ENCODE assay signal across 8 cellular contexts in the genomic region with DNA sequence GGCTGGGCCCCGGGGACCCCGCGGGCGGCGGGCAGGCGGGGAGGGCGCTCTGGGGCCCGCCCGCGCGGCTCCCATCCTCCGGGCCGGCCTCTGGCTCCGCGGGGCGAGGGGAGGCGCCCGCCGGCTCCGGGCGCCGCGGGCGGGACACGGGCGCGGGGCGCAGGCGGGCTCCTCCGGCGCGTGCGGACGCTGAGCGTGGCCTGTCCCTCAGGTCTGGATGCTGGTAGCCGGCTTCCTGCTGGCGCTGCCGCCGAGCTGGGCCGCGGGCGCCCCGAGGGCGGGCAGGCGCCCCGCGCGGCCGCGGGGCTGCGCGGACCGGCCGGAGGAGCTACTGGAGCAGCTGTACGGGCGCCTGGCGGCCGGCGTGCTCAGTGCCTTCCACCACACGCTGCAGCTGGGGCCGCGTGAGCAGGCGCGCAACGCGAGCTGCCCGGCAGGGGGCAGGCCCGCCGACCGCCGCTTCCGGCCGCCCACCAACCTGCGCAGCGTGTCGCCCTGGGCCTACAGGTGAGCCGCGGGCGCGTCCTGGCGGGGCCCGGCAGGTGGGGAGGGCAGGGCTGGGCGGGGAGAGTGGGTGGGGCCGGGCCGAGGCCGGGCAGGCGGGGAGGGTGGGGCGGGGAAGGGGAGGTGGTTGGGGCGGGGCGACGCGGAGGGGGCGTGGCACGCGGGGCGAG. TPM values are rescaled to one million over a fixed set of nuclear protein-coding genes. Genes with fewer than 3 reads are reported as not detected.
DNase-seq lines count a peak whose midpoint lies in the region; ATAC-seq, FAIRE-seq and TF ChIP-seq lines count a peak whose summit lies in the region.

No MANE protein-coding gene starts in this region.

- no peaks in the 10 kb centered on the region for H3K27me3 ChIP-seq in tibial artery

- H3K27ac ChIP-seq in tibial artery: peak overlapping the region; percentile 36 to 49

- no peaks in the 10 kb centered on the region for H3K27me3 Mint-ChIP-seq in osteocyte (ENCODE audit: unreplicated experiment)

- no peaks in the 10 kb centered on the region for H3K36me3 ChIP-seq in tibial artery

- H3K4me3 Mint-ChIP-seq in osteocyte (ENCODE audit: unreplicated experiment): no peak overlapping the region

- DNase-seq in Daoy (ENCODE audit: low read depth) (peak; percentile 78), HT-29 (ENCODE audit: low spot score) (peak; percentile 98), RPMI8226 (peak; percentile 88), frontal cortex (ENCODE audit: low spot score in 2 of 2) (peak; percentile 87 to 91), osteocyte (ENCODE audit: extremely low spot score, unreplicated experiment) (peak; percentile 91), tibial artery (peak; percentile 62 to 81)
- DNase-seq in activated T-helper 9 cell treated with anti-CD3 and anti-CD28 coated beads, Interleukin-2, amount 50 U/mL, for 16 hours (ENCODE audit: low read depth): peak; percentile 66

- H3K4me1 ChIP-seq in tibial artery: peaks cover 0 to 25% (median 7%) of the 10 kb centered on the region in 4 donors

- peaks cover 2% of the 10 kb centered on the region for H3K36me3 Mint-ChIP-seq in osteocyte (ENCODE audit: unreplicated experiment)

- peaks cover 31% of the 10 kb centered on the region for H3K4me1 Mint-ChIP-seq in osteocyte (ENCODE audit: unreplicated experiment)

- H3K4me3 ChIP-seq in tibial artery: peak overlapping the region; percentile 65 to 85

- peak; percentile 76 for ATAC-seq in GM21367 (IDR thresholded peaks at IDR 0.05; ENCODE audit: unreplicated experiment)

- intact Hi-C loops in tibial artery (cut with DNase I; ENCODE audit: low total_unique reads): loop anchor here (5.0 to 10.0 kb wide), 2 partner anchors 123 to 221 kb away; no protein-coding TSS in a partner anchor

- FAIRE-seq in frontal cortex (lab: Jason Lieb, UNC): no peak

- peaks cover 3% of the 10 kb centered on the region for H3K9me3 Mint-ChIP-seq in osteocyte (ENCODE audit: unreplicated experiment)

- H3K9me3 ChIP-seq in tibial artery: no peaks in the 10 kb centered on the region

- peak; percentile 62 for TF ChIP-seq CTCF in osteocyte (IDR thresholded peaks at IDR 0.05)
- peak; percentile 55 to 77 for TF ChIP-seq CTCF in tibial artery (IDR thresholded peaks at IDR 0.05)

- no peak overlapping the region for H3K27ac Mint-ChIP-seq in osteocyte (ENCODE audit: unreplicated experiment)

RNA-seq across cellular contexts. Expression of gene IL17D, which starts 0.4 kb away (rescaled TPM):
- total RNA-seq in Daoy (2014; rRNA removed; shearing (Covaris generic)): 0.46 and 2.7 TPM in 2 replicates
- total RNA-seq in HT-29 (2014; rRNA removed; shearing (Covaris generic)): 3.9 and 5.3 TPM in 2 replicates
- total RNA-seq in frontal cortex (12.6 TPM), osteocyte (8.6 and 10.7 TPM in 2 replicates)

Comparison
In these comparisons a context has a peak if more than half of its experiments do, and no peak if none do; other contexts are left out.
1. Peak in every context shown above with its lines: DNase-seq, ATAC-seq, H3K4me3 ChIP-seq and H3K27ac ChIP-seq.